In the genomic region with DNA sequence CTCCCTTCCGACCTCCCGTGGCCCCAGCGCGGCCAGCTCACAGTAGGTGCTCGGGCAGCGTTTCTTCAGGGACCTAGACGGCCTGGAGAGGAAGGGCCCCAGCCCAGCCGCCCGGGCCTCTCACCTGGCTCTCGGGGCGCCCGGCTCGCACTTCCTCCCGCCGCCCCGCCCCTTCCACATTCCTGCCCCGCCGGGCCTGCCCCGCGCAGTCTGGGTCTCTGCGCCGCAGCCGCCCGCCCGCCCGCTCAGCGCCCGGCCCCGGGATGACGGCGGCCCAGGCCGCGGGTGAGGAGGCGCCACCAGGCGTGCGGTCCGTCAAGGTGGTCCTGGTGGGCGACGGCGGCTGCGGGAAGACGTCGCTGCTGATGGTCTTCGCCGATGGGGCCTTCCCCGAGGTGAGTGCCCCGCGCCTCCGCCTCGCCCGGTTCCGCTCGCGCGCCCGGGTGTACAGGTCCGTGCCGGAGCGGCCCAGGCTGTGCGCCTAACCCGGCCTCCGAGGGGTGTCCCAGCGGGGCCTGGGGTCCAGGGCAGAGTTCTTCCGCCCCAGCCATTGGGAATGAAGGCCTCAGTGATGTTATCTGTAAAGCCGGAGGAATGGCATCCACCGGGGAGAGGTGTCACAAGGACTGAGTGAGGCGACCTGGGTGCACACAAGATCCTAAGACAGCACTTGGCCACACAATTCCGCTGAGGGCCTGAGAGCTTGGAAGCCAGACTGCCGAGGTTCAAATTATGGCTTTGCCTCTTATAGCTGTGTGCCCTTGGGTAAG, we compare ENCODE assay signal across 8 cellular contexts. TPM values are rescaled to one million over a fixed set of nuclear protein-coding genes. Genes with fewer than 3 reads are reported as not detected.
DNase-seq lines count a peak whose midpoint lies in the region; ATAC-seq and TF ChIP-seq lines count a peak whose summit lies in the region.

A gene with protein sequence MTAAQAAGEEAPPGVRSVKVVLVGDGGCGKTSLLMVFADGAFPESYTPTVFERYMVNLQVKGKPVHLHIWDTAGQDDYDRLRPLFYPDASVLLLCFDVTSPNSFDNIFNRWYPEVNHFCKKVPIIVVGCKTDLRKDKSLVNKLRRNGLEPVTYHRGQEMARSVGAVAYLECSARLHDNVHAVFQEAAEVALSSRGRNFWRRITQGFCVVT (plus strand): TSS at position 208 of the 770 bp plus-strand sequence. CDS start 56 bp downstream, at position 264.

- ATAC-seq in heart left ventricle (peak in 3 of 4 donors; percentile 44 to 57 (median 49)), GM19452 (IDR thresholded peaks at IDR 0.05; ENCODE audit: unreplicated experiment) (no peak), HG03175 (IDR thresholded peaks at IDR 0.05; ENCODE audit: unreplicated experiment) (no peak)

- no peaks in the 10 kb centered on the region for H3K36me3 ChIP-seq in heart left ventricle

- no peaks in the 10 kb centered on the region for H3K9me3 ChIP-seq in heart left ventricle

- peaks cover 0 to 20% (median 0%) of the 10 kb centered on the region in 9 donors for H3K27me3 ChIP-seq in heart left ventricle

- H3K4me3 ChIP-seq in heart left ventricle: peak within 1 kb of the TSS; percentile 37 to 79 (median 60)
- H3K4me3 ChIP-seq in retinal pigment epithelial cell (ENCODE audit: low read length): peak within 1 kb of the TSS; percentile 57

- TF ChIP-seq POLR2A in heart left ventricle (IDR thresholded peaks at IDR 0.05): peak in 1 of 2 donors; percentile 26

- WGBS in heart left ventricle, 4 donors: 6 to 8% (median 6%) methylated on average over 38 to 69 of the region's 69 CpGs

- intact Hi-C loops in heart left ventricle (cut with DNase I): no loop called here

- peak within 1 kb of the TSS; percentile 56 to 87 (median 78) for H3K27ac ChIP-seq in heart left ventricle

- DNase-seq in activated CD8-positive, alpha-beta memory T cell treated with anti-CD3 and anti-CD28 coated beads for 24 hours: peak; percentile 72
- no peak for DNase-seq in activated CD8-positive, alpha-beta memory T cell treated with anti-CD3 and anti-CD28 coated beads, Interleukin-2, amount 50 U/mL, for 48 hours
- peak; percentile 48 for DNase-seq in activated naive CD4-positive, alpha-beta T cell treated with anti-CD3 and anti-CD28 coated beads, Interleukin-2, amount 50 U/mL, for 16 hours
- DNase-seq in heart left ventricle (peak in 3 of 5 donors; percentile 40 to 65 (median 63)), retinal pigment epithelial cell (ENCODE audit: low read depth) (no peak), SHP77 (lab: John Stamatoyannopoulos, UW) (no peak)

- H3K4me1 ChIP-seq in heart left ventricle: peaks cover 0 to 39% (median 24%) of the 10 kb centered on the region in 12 donors

- TF ChIP-seq CTCF in heart left ventricle (IDR thresholded peaks at IDR 0.05) (no peak), retinal pigment epithelial cell (conservative IDR thresholded peaks at IDR 0.05; ENCODE audit: low read depth, low read length) (no peak)

RNA-seq across cellular contexts. Expression of the gene that starts here (rescaled TPM):
- total RNA-seq in heart left ventricle: 100 to 1,000 TPM in 1 of 9 donors, 10 to 100 TPM in 8; 17.1 to 149 (median 36.8) TPM
- polyA plus RNA-seq in heart left ventricle: 10 to 100 TPM; 79.2 to 86.2 TPM

Comparison
In these comparisons a context has a peak if more than half of its experiments do, and no peak if none do; other contexts are left out.
1. DNase-seq: peak in activated CD8-positive, alpha-beta memory T cell treated with anti-CD3 and anti-CD28 coated beads for 24 hours (single experiment), activated naive CD4-positive, alpha-beta T cell treated with anti-CD3 and anti-CD28 coated beads, Interleukin-2, amount 50 U/mL, for 16 hours (single experiment) and heart left ventricle (3 of 5); none in activated CD8-positive, alpha-beta memory T cell treated with anti-CD3 and anti-CD28 coated beads, Interleukin-2, amount 50 U/mL, for 48 hours (single experiment), retinal pigment epithelial cell (single experiment) and SHP77 (0 of 2).
2. ATAC-seq: peak in heart left ventricle (3 of 4); none in GM19452 (single experiment) and HG03175 (single experiment).